In genomic region chr3:141302364-141303141, GRCh38 we compare ENCODE assay signal across 11 cellular contexts.
DNase-seq lines count a peak whose midpoint lies in the region; ATAC-seq and TF ChIP-seq lines count a peak whose summit lies in the region.
"Had no signal": no experiment of that assay in that cellular context is flagged by ENCODE, and none has a peak within 500 bp of the region (broad histone marks: within the 10 kb centered on the region; RNA-seq: fewer than 3 reads in every experiment).

No MANE protein-coding gene starts in this region.

- no peak for TF ChIP-seq POLR2A in heart left ventricle (IDR thresholded peaks at IDR 0.05)

- H3K27ac Mint-ChIP-seq in activated T-cell treated with anti-CD3 and anti-CD28 coated beads, Interleukin-2, amount 50 U/mL, for 24 hours = peak overlapping the region; percentile 55
- no peak overlapping the region for H3K27ac Mint-ChIP-seq in activated T-cell treated with anti-CD3 and anti-CD28 coated beads, Interleukin-2, amount 50 U/mL, for 72 hours
- H3K27ac Mint-ChIP-seq in immature natural killer cell = no peak overlapping the region
- no peak overlapping the region for H3K27ac Mint-ChIP-seq in stimulated activated memory B cell treated with anti-CD40 and anti-IgM and Interleukin-4, amounts not matched to agents 10 μg/mL and 1 μg/mL and 100 μg/mL, for 72 hours
- H3K27ac Mint-ChIP-seq: stimulated activated effector memory CD8-positive, alpha-beta T cell treated with anti-CD3 and anti-CD28 coated beads, Interleukin-12 subunit alpha, Interleukin-12 subunit beta, amount 100 ng/mL, for 72 hours had no signal

- H3K4me3 ChIP-seq in ascending aorta (no peak overlapping the region), heart left ventricle (no peak overlapping the region), tibial artery (no peak overlapping the region), coronary artery (no peak overlapping the region)
- H3K4me3 ChIP-seq: right lobe of liver, SK-N-MC had no signal

- no peaks in the 10 kb centered on the region for H3K9me3 Mint-ChIP-seq in activated T-cell treated with anti-CD3 and anti-CD28 coated beads, Interleukin-2, amount 50 U/mL, for 24 hours
- H3K9me3 Mint-ChIP-seq in activated T-cell treated with anti-CD3 and anti-CD28 coated beads, Interleukin-2, amount 50 U/mL, for 72 hours = no peaks in the 10 kb centered on the region
- no peaks in the 10 kb centered on the region for H3K9me3 Mint-ChIP-seq in immature natural killer cell
- no peaks in the 10 kb centered on the region for H3K9me3 Mint-ChIP-seq in stimulated activated memory B cell treated with anti-CD40 and anti-IgM and Interleukin-4, amounts not matched to agents 10 μg/mL and 1 μg/mL and 100 μg/mL, for 72 hours
- H3K9me3 Mint-ChIP-seq: stimulated activated effector memory CD8-positive, alpha-beta T cell treated with anti-CD3 and anti-CD28 coated beads, Interleukin-12 subunit alpha, Interleukin-12 subunit beta, amount 100 ng/mL, for 72 hours had no signal

- H3K4me3 Mint-ChIP-seq in activated T-cell treated with anti-CD3 and anti-CD28 coated beads, Interleukin-2, amount 50 U/mL, for 24 hours = no peak overlapping the region
- no peak overlapping the region for H3K4me3 Mint-ChIP-seq in activated T-cell treated with anti-CD3 and anti-CD28 coated beads, Interleukin-2, amount 50 U/mL, for 72 hours
- H3K4me3 Mint-ChIP-seq in immature natural killer cell = no peak overlapping the region
- no peak overlapping the region for H3K4me3 Mint-ChIP-seq in stimulated activated memory B cell treated with anti-CD40 and anti-IgM and Interleukin-4, amounts not matched to agents 10 μg/mL and 1 μg/mL and 100 μg/mL, for 72 hours
- H3K4me3 Mint-ChIP-seq: stimulated activated effector memory CD8-positive, alpha-beta T cell treated with anti-CD3 and anti-CD28 coated beads, Interleukin-12 subunit alpha, Interleukin-12 subunit beta, amount 100 ng/mL, for 72 hours had no signal

- H3K27me3 Mint-ChIP-seq in activated T-cell treated with anti-CD3 and anti-CD28 coated beads, Interleukin-2, amount 50 U/mL, for 24 hours = no peaks in the 10 kb centered on the region
- no peaks in the 10 kb centered on the region for H3K27me3 Mint-ChIP-seq in activated T-cell treated with anti-CD3 and anti-CD28 coated beads, Interleukin-2, amount 50 U/mL, for 72 hours (ENCODE audit: low read depth)
- peaks cover 0 to 2% (median 0%) of the 10 kb centered on the region in 3 donors for H3K27me3 Mint-ChIP-seq in immature natural killer cell (ENCODE audit: low read depth in 3 of 3)
- no peaks in the 10 kb centered on the region for H3K27me3 Mint-ChIP-seq in stimulated activated memory B cell treated with anti-CD40 and anti-IgM and Interleukin-4, amounts not matched to agents 10 μg/mL and 1 μg/mL and 100 μg/mL, for 72 hours

- WGBS in heart left ventricle, 4 donors = 69 to 77% (median 74%) methylated on average over 4 to 7 of the region's 7 CpGs

- H3K4me1 ChIP-seq in ascending aorta (no peaks in the 10 kb centered on the region), heart left ventricle (peaks cover 0 to 15% (median 0%) of the 10 kb centered on the region in 12 donors), tibial artery (peaks cover 0 to 13% (median 5%) of the 10 kb centered on the region in 4 donors)
- H3K4me1 ChIP-seq: right lobe of liver had no signal

- H3K27me3 ChIP-seq in ascending aorta = no peaks in the 10 kb centered on the region
- no peaks in the 10 kb centered on the region for H3K27me3 ChIP-seq in heart left ventricle
- H3K27me3 ChIP-seq in tibial artery = no peaks in the 10 kb centered on the region
- H3K27me3 ChIP-seq: right lobe of liver had no signal

- DNase-seq in activated T-cell treated with anti-CD3 and anti-CD28 coated beads, Interleukin-2, amount 50 U/mL, for 24 hours = no peak
- DNase-seq in activated T-cell treated with anti-CD3 and anti-CD28 coated beads, Interleukin-2, amount 50 U/mL, for 72 hours = no peak
- no peak for DNase-seq in ascending aorta (ENCODE audit: low spot score in 2 of 2)
- DNase-seq in heart left ventricle = no peak
- peak; percentile 46 to 70 for DNase-seq in tibial artery
- DNase-seq in immature natural killer cell = no peak
- DNase-seq in coronary artery (ENCODE audit: low spot score) = no peak
- DNase-seq: right lobe of liver had no signal

- TF ChIP-seq CTCF in ascending aorta (IDR thresholded peaks at IDR 0.05) (peak in 1 of 3 experiments; percentile 24), heart left ventricle (IDR thresholded peaks at IDR 0.05) (no peak), tibial artery (IDR thresholded peaks at IDR 0.05) (peak; percentile 11 to 12), coronary artery (IDR thresholded peaks at IDR 0.05) (no peak)

- peaks cover 51% of the 10 kb centered on the region for H3K4me1 Mint-ChIP-seq in activated T-cell treated with anti-CD3 and anti-CD28 coated beads, Interleukin-2, amount 50 U/mL, for 24 hours (ENCODE audit: low read depth)
- peaks cover 38% of the 10 kb centered on the region for H3K4me1 Mint-ChIP-seq in activated T-cell treated with anti-CD3 and anti-CD28 coated beads, Interleukin-2, amount 50 U/mL, for 72 hours (ENCODE audit: low read depth)
- H3K4me1 Mint-ChIP-seq in immature natural killer cell = peaks cover under 1 to 6% of the 10 kb centered on the region in 2 donors
- H3K4me1 Mint-ChIP-seq in stimulated activated memory B cell treated with anti-CD40 and anti-IgM and Interleukin-4, amounts not matched to agents 10 μg/mL and 1 μg/mL and 100 μg/mL, for 72 hours = no peaks in the 10 kb centered on the region

- no peaks in the 10 kb centered on the region for H3K36me3 Mint-ChIP-seq in activated T-cell treated with anti-CD3 and anti-CD28 coated beads, Interleukin-2, amount 50 U/mL, for 24 hours (ENCODE audit: low read depth)
- H3K36me3 Mint-ChIP-seq in activated T-cell treated with anti-CD3 and anti-CD28 coated beads, Interleukin-2, amount 50 U/mL, for 72 hours (ENCODE audit: insufficient read depth in 2 of 2) = peaks cover 3 to 5% of the 10 kb centered on the region in 2 donors
- H3K36me3 Mint-ChIP-seq in immature natural killer cell = peaks cover 0 to 5% (median 0%) of the 10 kb centered on the region in 3 donors
- no peaks in the 10 kb centered on the region for H3K36me3 Mint-ChIP-seq in stimulated activated memory B cell treated with anti-CD40 and anti-IgM and Interleukin-4, amounts not matched to agents 10 μg/mL and 1 μg/mL and 100 μg/mL, for 72 hours
- H3K36me3 Mint-ChIP-seq: stimulated activated effector memory CD8-positive, alpha-beta T cell treated with anti-CD3 and anti-CD28 coated beads, Interleukin-12 subunit alpha, Interleukin-12 subunit beta, amount 100 ng/mL, for 72 hours had no signal

- H3K27ac ChIP-seq in ascending aorta (peak overlapping the region; percentile 8 to 60), heart left ventricle (peak overlapping the region in 1 of 12 donors; percentile 57), tibial artery (peak overlapping the region; percentile 20 to 28), coronary artery (peak overlapping the region in 1 of 2 donors; percentile 14)
- H3K27ac ChIP-seq: right lobe of liver, SK-N-MC had no signal

- H3K36me3 ChIP-seq in ascending aorta (no peaks in the 10 kb centered on the region), heart left ventricle (no peaks in the 10 kb centered on the region), tibial artery (no peaks in the 10 kb centered on the region)
- H3K36me3 ChIP-seq: right lobe of liver had no signal

- intact Hi-C loops in ascending aorta (cut with DNase I) (loop anchor here (2.0 kb wide), 2 partner anchors 72 to 152 kb away; partner anchors contain the start of gene PXYLP1), heart left ventricle (cut with DNase I) (loop anchor here in 5 of 10 donors (2.0 to 10.0 kb wide), 4 partner anchors 154 to 262 kb away; no protein-coding TSS in a partner anchor), tibial artery (cut with DNase I; ENCODE audit: low total_unique reads) (loop anchor here (2.0 to 5.0 kb wide), 2 partner anchors 70 to 152 kb away; partner anchors contain the start of gene PXYLP1)

- no peak for ATAC-seq in activated T-cell treated with anti-CD3 and anti-CD28 coated beads, Interleukin-2, amount 50 U/mL, for 72 hours (replicated peaks in 1 of 2)
- ATAC-seq in heart left ventricle = peak in 3 of 4 donors; percentile 22 to 30 (median 24)
- no peak for ATAC-seq in stimulated activated memory B cell treated with anti-CD40 and anti-IgM and Interleukin-4, amounts not matched to agents 10 μg/mL and 1 μg/mL and 100 μg/mL, for 72 hours

- H3K9me3 ChIP-seq in ascending aorta (no peaks in the 10 kb centered on the region), heart left ventricle (no peaks in the 10 kb centered on the region), tibial artery (no peaks in the 10 kb centered on the region)
- H3K9me3 ChIP-seq: right lobe of liver had no signal

Comparison
In these comparisons a context has a peak if more than half of its experiments do, and no peak if none do; other contexts are left out.
1. DNase-seq: peak in tibial artery (2 of 2); none in activated T-cell treated with anti-CD3 and anti-CD28 coated beads, Interleukin-2, amount 50 U/mL, for 24 hours (single experiment), activated T-cell treated with anti-CD3 and anti-CD28 coated beads, Interleukin-2, amount 50 U/mL, for 72 hours (0 of 2), ascending aorta (0 of 2), heart left ventricle (0 of 5), immature natural killer cell (0 of 3) and coronary artery (single experiment).
2. ATAC-seq: peak in heart left ventricle (3 of 4); none in activated T-cell treated with anti-CD3 and anti-CD28 coated beads, Interleukin-2, amount 50 U/mL, for 72 hours (0 of 2) and stimulated activated memory B cell treated with anti-CD40 and anti-IgM and Interleukin-4, amounts not matched to agents 10 μg/mL and 1 μg/mL and 100 μg/mL, for 72 hours (single experiment).
3. CTCF ChIP-seq: peak in tibial artery (2 of 2); none in heart left ventricle (0 of 12) and coronary artery (single experiment).